8 cellular contexts compared by ENCODE assay signal in genomic region chr20:17610566-17611289, GRCh38. TPM values are rescaled to one million over a fixed set of nuclear protein-coding genes. Genes with fewer than 3 reads are reported as not detected.
DNase-seq lines count a peak whose midpoint lies in the region; ATAC-seq, FAIRE-seq and TF ChIP-seq lines count a peak whose summit lies in the region.

No MANE protein-coding gene starts in this region.

- peak overlapping the region; percentile 23 to 84 (median 71) for H3K4me3 Mint-ChIP-seq in CD8-positive, alpha-beta memory T cell
- peak overlapping the region; percentile 41 for H3K4me3 Mint-ChIP-seq in activated CD4-positive, alpha-beta T cell treated with anti-CD3 and anti-CD28 coated beads for 36 hours

- TF ChIP-seq CTCF in pancreas (IDR thresholded peaks at IDR 0.05), result no peak

- peak overlapping the region; percentile 87 to 99 (median 94) for H3K27ac Mint-ChIP-seq in CD8-positive, alpha-beta memory T cell
- peak overlapping the region; percentile 79 for H3K27ac Mint-ChIP-seq in activated CD4-positive, alpha-beta T cell treated with anti-CD3 and anti-CD28 coated beads for 36 hours

- peaks cover 35 to 51% (median 36%) of the 10 kb centered on the region in 3 donors for H3K4me1 Mint-ChIP-seq in CD8-positive, alpha-beta memory T cell
- H3K4me1 Mint-ChIP-seq in activated CD4-positive, alpha-beta T cell treated with anti-CD3 and anti-CD28 coated beads for 36 hours, result peaks cover 36% of the 10 kb centered on the region

- peak; percentile 34 to 74 (median 68) for DNase-seq in CD8-positive, alpha-beta memory T cell
- DNase-seq in activated CD4-positive, alpha-beta T cell treated with anti-CD3 and anti-CD28 coated beads for 36 hours, result peak; percentile 70
- peak; percentile 31 for DNase-seq in dermis blood vessel endothelial cell
- peak in 5 of 6 donors; percentile 44 to 86 (median 66) for DNase-seq in pancreas
- no peak for DNase-seq in cerebellum (ENCODE audit: low spot score)

- 47 to 48% methylated on average over 19 of the region's 19 CpGs for WGBS in pancreas, 2 donors

- peak overlapping the region; percentile 32 for H3K4me3 ChIP-seq in CD8-positive, alpha-beta memory T cell (ENCODE audit: low read length)
- H3K4me3 ChIP-seq in pancreas, result no peak overlapping the region

- H3K9me3 ChIP-seq in CD8-positive, alpha-beta memory T cell (ENCODE audit: low read length), result no peaks in the 10 kb centered on the region
- no peaks in the 10 kb centered on the region for H3K9me3 ChIP-seq in pancreas

- peaks cover 0 to 24% (median 4%) of the 10 kb centered on the region in 3 donors for H3K36me3 Mint-ChIP-seq in CD8-positive, alpha-beta memory T cell
- peaks cover 4% of the 10 kb centered on the region for H3K36me3 Mint-ChIP-seq in activated CD4-positive, alpha-beta T cell treated with anti-CD3 and anti-CD28 coated beads for 36 hours (ENCODE audit: low read depth)

- intact Hi-C loops in activated CD4-positive, alpha-beta T cell treated with anti-CD3 and anti-CD28 coated beads for 36 hours (cut with DNase I, micrococcal nuclease), result loop anchor here in 1 of 2 experiments (2.0 kb wide), 1 partner anchor 40 kb away; the partner anchor contains the start of gene DSTN
- intact Hi-C loops in pancreas (cut with DNase I), result loop anchor here in 1 of 3 donors (10.0 kb wide), 1 partner anchor 76 kb away; the partner anchor contains the start of gene BFSP1

- H3K9me3 Mint-ChIP-seq in CD8-positive, alpha-beta memory T cell, result no peaks in the 10 kb centered on the region
- no peaks in the 10 kb centered on the region for H3K9me3 Mint-ChIP-seq in activated CD4-positive, alpha-beta T cell treated with anti-CD3 and anti-CD28 coated beads for 36 hours (ENCODE audit: low read depth)

- no peak overlapping the region for H3K27ac ChIP-seq in CD8-positive, alpha-beta memory T cell (ENCODE audit: low read depth, low read length)
- H3K27ac ChIP-seq in pancreas, result peak overlapping the region; percentile 55 to 62 (median 57)

- POLR2A ChIA-PET in CD8-positive, alpha-beta memory T cell (lab: Charles Lee), result interaction anchor here (1.0 to 1.6 kb wide), 3 partner anchors 41 to 106 kb away, joined by 3 to 8 read pairs (median 5); partner anchors contain the start of genes DSTN and RRBP1
- POLR2A ChIA-PET in activated CD4-positive, alpha-beta T cell treated with anti-CD3 and anti-CD28 coated beads for 36 hours (lab: Charles Lee), result no interaction called here

- no peak for FAIRE-seq in pancreas (lab: Jason Lieb, UNC)

- CTCF ChIA-PET in CD8-positive, alpha-beta memory T cell (lab: Charles Lee), result interaction anchor here (0.9 to 2.0 kb wide), 9 partner anchors 9 to 105 kb away, joined by 3 to 11 read pairs (median 4); partner anchors contain the start of gene DSTN
- CTCF ChIA-PET in activated CD4-positive, alpha-beta T cell treated with anti-CD3 and anti-CD28 coated beads for 36 hours (lab: Charles Lee), result interaction anchor here (0.5 to 1.7 kb wide), 13 partner anchors 8 to 347 kb away, joined by 3 to 6 read pairs (median 3); partner anchors contain the start of gene RRBP1

- ATAC-seq in activated CD4-positive, alpha-beta T cell treated with anti-CD3 and anti-CD28 coated beads for 36 hours, result peak; percentile 70
- ATAC-seq in pancreas, result peak in 3 of 4 donors; percentile 2 to 4 (median 3)
- no peak for ATAC-seq in GM18520 (IDR thresholded peaks at IDR 0.05; ENCODE audit: unreplicated experiment)
- ATAC-seq in GM21717 (IDR thresholded peaks at IDR 0.05; ENCODE audit: unreplicated experiment), result no peak
- ATAC-seq in GM19452 (IDR thresholded peaks at IDR 0.05; ENCODE audit: unreplicated experiment), result no peak

- no peaks in the 10 kb centered on the region for H3K27me3 ChIP-seq in CD8-positive, alpha-beta memory T cell (ENCODE audit: insufficient read depth, low read length, poor library complexity, severe bottlenecking)
- no peaks in the 10 kb centered on the region for H3K27me3 ChIP-seq in pancreas

- no peaks in the 10 kb centered on the region for H3K27me3 Mint-ChIP-seq in CD8-positive, alpha-beta memory T cell
- no peaks in the 10 kb centered on the region for H3K27me3 Mint-ChIP-seq in activated CD4-positive, alpha-beta T cell treated with anti-CD3 and anti-CD28 coated beads for 36 hours

- no peaks in the 10 kb centered on the region for H3K36me3 ChIP-seq in CD8-positive, alpha-beta memory T cell (ENCODE audit: insufficient read depth, low read length)
- peaks cover 0 to 14% (median 12%) of the 10 kb centered on the region in 3 donors for H3K36me3 ChIP-seq in pancreas

- H3K4me1 ChIP-seq in CD8-positive, alpha-beta memory T cell (ENCODE audit: insufficient read depth, low read length), result peaks cover 42% of the 10 kb centered on the region
- peaks cover 32 to 52% (median 37%) of the 10 kb centered on the region in 3 donors for H3K4me1 ChIP-seq in pancreas

RNA-seq across cellular contexts. Expression of gene DSTN, which starts 40.9 kb away (rescaled TPM):
- 10 to 100 TPM; 66.4 to 66.9 TPM for total RNA-seq in CD8-positive, alpha-beta memory T cell
- 135 TPM for polyA plus RNA-seq in CD8-positive, alpha-beta memory T cell
- total RNA-seq in activated CD4-positive, alpha-beta T cell treated with anti-CD3 and anti-CD28 coated beads for 36 hours, result 10 to 100 TPM; 66.2 to 68.4 TPM
- 157 and 236 TPM in 2 replicates for total RNA-seq in dermis blood vessel endothelial cell
- 100 to 1,000 TPM; 172 to 192 (median 182) TPM for total RNA-seq in pancreas
- 100 to 1,000 TPM; 138 to 242 TPM for polyA plus RNA-seq in pancreas
- 116 TPM for total RNA-seq in cerebellum

Comparison
In these comparisons a context has a peak if more than half of its experiments do, and no peak if none do; other contexts are left out.
1. ATAC-seq: peak in activated CD4-positive, alpha-beta T cell treated with anti-CD3 and anti-CD28 coated beads for 36 hours (single experiment) and pancreas (3 of 4); none in GM18520 (single experiment), GM21717 (single experiment) and GM19452 (single experiment).